In genomic region chr3:58169371-58169770, GRCh38 we compare ENCODE assay signal across 19 cellular contexts. TPM values are rescaled to one million over a fixed set of nuclear protein-coding genes. Genes with fewer than 3 reads are reported as not detected.
A peak's percentile ranks its signal among the peaks of the same experiment; 100 is the strongest.
DNase-seq lines count a peak whose midpoint lies in the region; ATAC-seq and TF ChIP-seq lines count a peak whose summit lies in the region.
"Had no signal": no experiment of that assay in that cellular context is flagged by ENCODE, and none has a peak within 500 bp of the region (broad histone marks: within the 10 kb centered on the region; RNA-seq: fewer than 3 reads in every experiment).

No MANE protein-coding gene starts in this region.

- 87 to 100% methylated on average over 3 to 5 of the region's 9 CpGs for WGBS in esophagus squamous epithelium, 2 donors
- WGBS in liver, result 93% methylated on average over 9 of the region's 9 CpGs

- H3K27me3 ChIP-seq in esophagus squamous epithelium, result no peaks in the 10 kb centered on the region
- no peaks in the 10 kb centered on the region for H3K27me3 ChIP-seq in liver (ENCODE audit: control insufficient read depth in 4 of 4, insufficient read depth in 4 of 4, low read length in 3 of 4)
- no peaks in the 10 kb centered on the region for H3K27me3 ChIP-seq in CD4-positive, alpha-beta memory T cell (ENCODE audit: insufficient read depth, low read length)
- H3K27me3 ChIP-seq: BLaER1 treated with 17β-estradiol and CSF1 and Interleukin-3, amounts not matched to agents 10 nM and 100 nM had no signal

- TF ChIP-seq POLR2A in esophagus squamous epithelium (IDR thresholded peaks at IDR 0.05), result no peak

- H3K27ac Mint-ChIP-seq in CD4-positive, alpha-beta memory T cell, result peak overlapping the region in 1 of 7 donors; percentile 55
- H3K27ac Mint-ChIP-seq: B cell; CD8-positive, alpha-beta memory T cell; GM23338; HFFc6; IgD-negative memory B cell had no signal

- TF ChIP-seq CTCF in RWPE1 (conservative IDR thresholded peaks at IDR 0.05; ENCODE audit: low read depth), result no peak
- TF ChIP-seq CTCF in esophagus squamous epithelium (IDR thresholded peaks at IDR 0.05), result no peak
- no peak for TF ChIP-seq CTCF in liver (IDR thresholded peaks at IDR 0.05; ENCODE audit: low read depth, low read length, missing input control)

- H3K9ac ChIP-seq in liver (ENCODE audit: low read depth in 1 of 2, low read length in 2 of 2), result no peak overlapping the region
- H3K9ac ChIP-seq: BLaER1 treated with 17β-estradiol and CSF1 and Interleukin-3, amounts not matched to agents 10 nM and 100 nM had no signal

- H3K27me3 Mint-ChIP-seq in CD4-positive, alpha-beta memory T cell, result no peaks in the 10 kb centered on the region
- H3K27me3 Mint-ChIP-seq: B cell; CD8-positive, alpha-beta memory T cell; IgD-negative memory B cell had no signal

- no peaks in the 10 kb centered on the region for H3K9me3 Mint-ChIP-seq in CD4-positive, alpha-beta memory T cell
- H3K9me3 Mint-ChIP-seq: CD8-positive, alpha-beta memory T cell; GM23338; HFFc6; IgD-negative memory B cell had no signal

- peaks cover 0 to 44% (median 12%) of the 10 kb centered on the region in 3 donors for H3K4me1 ChIP-seq in esophagus squamous epithelium
- peaks cover 27 to 74% (median 59%) of the 10 kb centered on the region in 4 donors for H3K4me1 ChIP-seq in liver (ENCODE audit: control insufficient read depth in 4 of 4, insufficient read depth in 4 of 4, low read length in 3 of 4)
- no peaks in the 10 kb centered on the region for H3K4me1 ChIP-seq in CD4-positive, alpha-beta memory T cell (ENCODE audit: insufficient read depth, low read length)

- H3K36me3 ChIP-seq in esophagus squamous epithelium (peaks cover 0 to 72% (median 14%) of the 10 kb centered on the region in 3 donors), liver (ENCODE audit: control insufficient read depth in 4 of 4, insufficient read depth in 3 of 4, low read depth in 1 of 4, low read length in 3 of 4) (peaks cover 0 to 7% (median 5%) of the 10 kb centered on the region in 4 donors)
- H3K36me3 ChIP-seq in CD4-positive, alpha-beta memory T cell (ENCODE audit: insufficient read depth, low read length), result no peaks in the 10 kb centered on the region

- H3K4me1 Mint-ChIP-seq in CD4-positive, alpha-beta memory T cell, result no peaks in the 10 kb centered on the region
- H3K4me1 Mint-ChIP-seq: B cell; CD8-positive, alpha-beta memory T cell; IgD-negative memory B cell had no signal

- intact Hi-C loops in esophagus squamous epithelium (cut with DNase I), result no loop called here
- intact Hi-C loops in posterior vena cava (cut with DNase I), result loop anchor here in 1 of 2 donors (10.0 kb wide), 2 partner anchors 165 to 275 kb away; partner anchors contain the start of gene FLNB
- intact Hi-C loops in CD4-positive, alpha-beta memory T cell (cut with micrococcal nuclease), result no loop called here

- no peak for DNase-seq in RWPE1 (ENCODE audit: low spot score)
- DNase-seq in esophagus squamous epithelium (lab: John Stamatoyannopoulos, UW), result no peak
- DNase-seq in posterior vena cava (ENCODE audit: low spot score), result peak; percentile 66
- DNase-seq in GM03348 (ENCODE audit: low spot score), result no peak
- DNase-seq in CD4-positive, alpha-beta memory T cell, result no peak
- no peak for DNase-seq in AG08396 (ENCODE audit: low spot score)
- DNase-seq: 8988T; CD8-positive, alpha-beta memory T cell; COR-L47; HCEC 1CT; HFFc6 had no signal

- no peak overlapping the region for H3K4me3 Mint-ChIP-seq in CD4-positive, alpha-beta memory T cell
- H3K4me3 Mint-ChIP-seq: B cell; CD8-positive, alpha-beta memory T cell; GM23338; HFFc6; IgD-negative memory B cell had no signal

- peaks cover 12 to 27% of the 10 kb centered on the region in 2 donors for H3K36me3 Mint-ChIP-seq in CD4-positive, alpha-beta memory T cell

- no peak for ATAC-seq in HG02885 (IDR thresholded peaks at IDR 0.05; ENCODE audit: poor library complexity, unreplicated experiment)
- ATAC-seq: GM23338 had no signal

- no peaks in the 10 kb centered on the region for H3K9me3 ChIP-seq in esophagus squamous epithelium
- no peaks in the 10 kb centered on the region for H3K9me3 ChIP-seq in liver (ENCODE audit: control insufficient read depth in 4 of 4, low read length in 3 of 4)
- H3K9me3 ChIP-seq in CD4-positive, alpha-beta memory T cell (ENCODE audit: control insufficient read depth in 1 of 2, low read length in 2 of 2), result no peaks in the 10 kb centered on the region
- H3K9me3 ChIP-seq: BLaER1 treated with 17β-estradiol and CSF1 and Interleukin-3, amounts not matched to agents 10 nM and 100 nM had no signal

- no peak for TF ChIP-seq RAD21 in liver (IDR thresholded peaks at IDR 0.05)

- H3K4me3 ChIP-seq in esophagus squamous epithelium (no peak overlapping the region), liver (ENCODE audit: low read depth in 1 of 3, low read length in 3 of 3) (no peak overlapping the region)
- no peak overlapping the region for H3K4me3 ChIP-seq in CD4-positive, alpha-beta memory T cell (ENCODE audit: low read length in 2 of 2)
- H3K4me3 ChIP-seq: BLaER1 treated with 17β-estradiol and CSF1 and Interleukin-3, amounts not matched to agents 10 nM and 100 nM; GM23338 had no signal

- CTCF ChIA-PET in RWPE1 (lab: Yijun Ruan, JAX), result no interaction called here
- CTCF ChIA-PET in CD4-positive, alpha-beta memory T cell (lab: Charles Lee; ENCODE audit: partially characterized antibody), result no interaction called here

- H3K27ac ChIP-seq in RWPE1, result peak overlapping the region; percentile 31
- H3K27ac ChIP-seq in esophagus squamous epithelium, result peak overlapping the region in 3 of 4 donors; percentile 6 to 52 (median 39)
- H3K27ac ChIP-seq in liver (ENCODE audit: low read depth in 1 of 2, low read length in 2 of 2), result peak overlapping the region; percentile 80 to 82
- H3K27ac ChIP-seq in CD4-positive, alpha-beta memory T cell (ENCODE audit: low read depth, low read length), result no peak overlapping the region
- H3K27ac ChIP-seq: BLaER1 treated with 17β-estradiol and CSF1 and Interleukin-3, amounts not matched to agents 10 nM and 100 nM had no signal

- POLR2A ChIA-PET in RWPE1 (lab: Yijun Ruan, JAX; ENCODE audit: low non-redundant PET), result no interaction called here
- POLR2A ChIA-PET in CD4-positive, alpha-beta memory T cell (lab: Charles Lee; ENCODE audit: partially characterized antibody), result no interaction called here

TF ChIP-seq in liver, 16 proteins besides CTCF, POLR2A, EP300 and RAD21:
- TF ChIP-seq HNF4A (conservative IDR thresholded peaks at IDR 0.05) (no peak), RXRA (IDR thresholded peaks at IDR 0.05) (no peak), MAX (IDR thresholded peaks at IDR 0.05) (no peak), ZBTB33 (IDR thresholded peaks at IDR 0.05) (no peak), REST (IDR thresholded peaks at IDR 0.05) (no peak), SP1 (IDR thresholded peaks at IDR 0.05) (no peak), TAF1 (conservative IDR thresholded peaks at IDR 0.05) (no peak), EGR1 (IDR thresholded peaks at IDR 0.05; ENCODE audit: low read depth in 2 of 2) (no peak), NR2F2 (IDR thresholded peaks at IDR 0.05) (no peak)

RNA-seq across cellular contexts. Expression of gene DNASE1L3, which starts 41.4 kb away (rescaled TPM):
- 10 to 100 TPM in 3 of 4 donors, 1 to 10 TPM in 1; 8.3 to 15.3 (median 11.9) TPM for total RNA-seq in esophagus squamous epithelium
- 100 to 1,000 TPM in 1 of 2 donors, 10 to 100 TPM in 1; 76.1 to 162 TPM for total RNA-seq in liver
- polyA plus RNA-seq in liver, result 100 to 1,000 TPM in 1 of 2 donors, 10 to 100 TPM in 1; 94.5 to 201 TPM
- total RNA-seq in posterior vena cava, result 1 to 10 TPM; 7.5 to 9.3 TPM
- not detected for total RNA-seq in CD4-positive, alpha-beta memory T cell
- polyA plus RNA-seq in CD4-positive, alpha-beta memory T cell, result not detected
- total RNA-seq: A673; CD8-positive, alpha-beta memory T cell; GM23338; HFFc6 had no signal
- polyA plus RNA-seq: AG04450; CD8-positive, alpha-beta memory T cell; GM23338 had no signal

Comparison
In these comparisons a context has a peak if more than half of its experiments do, and no peak if none do; other contexts are left out.
1. RNA of gene DNASE1L3, which starts 41.4 kb away (total RNA-seq): 76.1 to 162 TPM in liver, 8.3 to 15.3 TPM in esophagus squamous epithelium and 7.5 to 9.3 TPM in posterior vena cava; not detected in CD4-positive, alpha-beta memory T cell; every median in the first group is over 4 times any median in the second.